Comparison of ENCODE assay signal across 3 cellular contexts in genomic region chr4:104487105-104487504, GRCh38.
TF ChIP-seq lines count a peak whose summit lies in the region.

No MANE protein-coding gene starts in this region.

TF ChIP-seq in SK-N-SH, 30 proteins besides CTCF, POLR2A, EP300 and RAD21 (continued from another document and continues in another):
- TF ChIP-seq, protein P1, sequence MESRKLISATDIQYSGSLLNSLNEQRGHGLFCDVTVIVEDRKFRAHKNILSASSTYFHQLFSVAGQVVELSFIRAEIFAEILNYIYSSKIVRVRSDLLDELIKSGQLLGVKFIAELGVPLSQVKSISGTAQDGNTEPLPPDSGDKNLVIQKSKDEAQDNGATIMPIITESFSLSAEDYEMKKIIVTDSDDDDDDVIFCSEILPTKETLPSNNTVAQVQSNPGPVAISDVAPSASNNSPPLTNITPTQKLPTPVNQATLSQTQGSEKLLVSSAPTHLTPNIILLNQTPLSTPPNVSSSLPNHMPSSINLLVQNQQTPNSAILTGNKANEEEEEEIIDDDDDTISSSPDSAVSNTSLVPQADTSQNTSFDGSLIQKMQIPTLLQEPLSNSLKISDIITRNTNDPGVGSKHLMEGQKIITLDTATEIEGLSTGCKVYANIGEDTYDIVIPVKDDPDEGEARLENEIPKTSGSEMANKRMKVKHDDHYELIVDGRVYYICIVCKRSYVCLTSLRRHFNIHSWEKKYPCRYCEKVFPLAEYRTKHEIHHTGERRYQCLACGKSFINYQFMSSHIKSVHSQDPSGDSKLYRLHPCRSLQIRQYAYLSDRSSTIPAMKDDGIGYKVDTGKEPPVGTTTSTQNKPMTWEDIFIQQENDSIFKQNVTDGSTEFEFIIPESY (IDR thresholded peaks at IDR 0.05; ENCODE audit: borderline replicate concordance, low read depth) = no peak
- TF ChIP-seq JUND (IDR thresholded peaks at IDR 0.05) (no peak), MAX (IDR thresholded peaks at IDR 0.05; ENCODE audit: low read depth) (no peak), GATA2 (CRISPR knock-in tag; IDR thresholded peaks at IDR 0.05) (no peak), YY1 (IDR thresholded peaks at IDR 0.05; ENCODE audit: low read depth) (no peak), RFX5 (IDR thresholded peaks at IDR 0.05; ENCODE audit: low read length) (no peak), ELF1 (IDR thresholded peaks at IDR 0.05) (no peak), SIN3A (IDR thresholded peaks at IDR 0.05; ENCODE audit: borderline replicate concordance, low read depth, low read length) (no peak), IRF3 (IDR thresholded peaks at IDR 0.05; ENCODE audit: low read depth, low read length) (no peak), GABPA (IDR thresholded peaks at IDR 0.05; ENCODE audit: low read depth) (no peak), TEAD4 (IDR thresholded peaks at IDR 0.05; ENCODE audit: borderline replicate concordance, insufficient read depth) (no peak), TCF12 (IDR thresholded peaks at IDR 0.05) (no peak), POLR2AphosphoS5 (IDR thresholded peaks at IDR 0.05; ENCODE audit: low read depth, low read length) (no peak)
- TF ChIP-seq, protein P2, sequence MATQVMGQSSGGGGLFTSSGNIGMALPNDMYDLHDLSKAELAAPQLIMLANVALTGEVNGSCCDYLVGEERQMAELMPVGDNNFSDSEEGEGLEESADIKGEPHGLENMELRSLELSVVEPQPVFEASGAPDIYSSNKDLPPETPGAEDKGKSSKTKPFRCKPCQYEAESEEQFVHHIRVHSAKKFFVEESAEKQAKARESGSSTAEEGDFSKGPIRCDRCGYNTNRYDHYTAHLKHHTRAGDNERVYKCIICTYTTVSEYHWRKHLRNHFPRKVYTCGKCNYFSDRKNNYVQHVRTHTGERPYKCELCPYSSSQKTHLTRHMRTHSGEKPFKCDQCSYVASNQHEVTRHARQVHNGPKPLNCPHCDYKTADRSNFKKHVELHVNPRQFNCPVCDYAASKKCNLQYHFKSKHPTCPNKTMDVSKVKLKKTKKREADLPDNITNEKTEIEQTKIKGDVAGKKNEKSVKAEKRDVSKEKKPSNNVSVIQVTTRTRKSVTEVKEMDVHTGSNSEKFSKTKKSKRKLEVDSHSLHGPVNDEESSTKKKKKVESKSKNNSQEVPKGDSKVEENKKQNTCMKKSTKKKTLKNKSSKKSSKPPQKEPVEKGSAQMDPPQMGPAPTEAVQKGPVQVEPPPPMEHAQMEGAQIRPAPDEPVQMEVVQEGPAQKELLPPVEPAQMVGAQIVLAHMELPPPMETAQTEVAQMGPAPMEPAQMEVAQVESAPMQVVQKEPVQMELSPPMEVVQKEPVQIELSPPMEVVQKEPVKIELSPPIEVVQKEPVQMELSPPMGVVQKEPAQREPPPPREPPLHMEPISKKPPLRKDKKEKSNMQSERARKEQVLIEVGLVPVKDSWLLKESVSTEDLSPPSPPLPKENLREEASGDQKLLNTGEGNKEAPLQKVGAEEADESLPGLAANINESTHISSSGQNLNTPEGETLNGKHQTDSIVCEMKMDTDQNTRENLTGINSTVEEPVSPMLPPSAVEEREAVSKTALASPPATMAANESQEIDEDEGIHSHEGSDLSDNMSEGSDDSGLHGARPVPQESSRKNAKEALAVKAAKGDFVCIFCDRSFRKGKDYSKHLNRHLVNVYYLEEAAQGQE (IDR thresholded peaks at IDR 0.05; ENCODE audit: low read depth, low read length) = no peak

TF ChIP-seq in SK-N-SH treated with all-trans-retinoic acid at 6 μM for 48 hours, 23 proteins besides CTCF, POLR2A, EP300 and RAD21 (continued from another document):
- no peak for TF ChIP-seq PATZ1 (CRISPR knock-in tag; IDR thresholded peaks at IDR 0.05; ENCODE audit: borderline replicate concordance)
- TF ChIP-seq RARB (CRISPR knock-in tag; IDR thresholded peaks at IDR 0.05) = no peak
- no peak for TF ChIP-seq CREB5 (CRISPR knock-in tag; IDR thresholded peaks at IDR 0.05; ENCODE audit: low read depth)
- no peak for TF ChIP-seq ZFP30 (CRISPR knock-in tag; IDR thresholded peaks at IDR 0.05)
- no peak for TF ChIP-seq TOX (CRISPR knock-in tag; IDR thresholded peaks at IDR 0.05; ENCODE audit: borderline replicate concordance)
- no peak for TF ChIP-seq ZNF565 (CRISPR knock-in tag; conservative IDR thresholded peaks at IDR 0.05; ENCODE audit: low read depth)
- TF ChIP-seq, protein P3, sequence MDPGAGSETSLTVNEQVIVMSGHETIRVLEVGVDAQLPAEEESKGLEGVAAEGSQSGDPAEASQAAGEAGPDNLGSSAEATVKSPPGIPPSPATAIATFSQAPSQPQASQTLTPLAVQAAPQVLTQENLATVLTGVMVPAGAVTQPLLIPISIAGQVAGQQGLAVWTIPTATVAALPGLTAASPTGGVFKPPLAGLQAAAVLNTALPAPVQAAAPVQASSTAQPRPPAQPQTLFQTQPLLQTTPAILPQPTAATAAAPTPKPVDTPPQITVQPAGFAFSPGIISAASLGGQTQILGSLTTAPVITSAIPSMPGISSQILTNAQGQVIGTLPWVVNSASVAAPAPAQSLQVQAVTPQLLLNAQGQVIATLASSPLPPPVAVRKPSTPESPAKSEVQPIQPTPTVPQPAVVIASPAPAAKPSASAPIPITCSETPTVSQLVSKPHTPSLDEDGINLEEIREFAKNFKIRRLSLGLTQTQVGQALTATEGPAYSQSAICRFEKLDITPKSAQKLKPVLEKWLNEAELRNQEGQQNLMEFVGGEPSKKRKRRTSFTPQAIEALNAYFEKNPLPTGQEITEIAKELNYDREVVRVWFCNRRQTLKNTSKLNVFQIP (CRISPR knock-in tag; IDR thresholded peaks at IDR 0.05; ENCODE audit: borderline replicate concordance, low read depth) = no peak
- no peak for TF ChIP-seq ZFP3 (CRISPR knock-in tag; IDR thresholded peaks at IDR 0.05)
- no peak for TF ChIP-seq BACH2 (CRISPR knock-in tag; IDR thresholded peaks at IDR 0.05; ENCODE audit: borderline replicate concordance)
- no peak for TF ChIP-seq ESRRG (CRISPR knock-in tag; IDR thresholded peaks at IDR 0.05)
- TF ChIP-seq ISL1 (CRISPR knock-in tag; IDR thresholded peaks at IDR 0.05) = no peak
- no peak for TF ChIP-seq ZC3H10 (CRISPR knock-in tag; IDR thresholded peaks at IDR 0.05)
- no peak for TF ChIP-seq CSDC2 (CRISPR knock-in tag; IDR thresholded peaks at IDR 0.05)
- TF ChIP-seq TCF4 (CRISPR knock-in tag; IDR thresholded peaks at IDR 0.05; ENCODE audit: borderline replicate concordance) = no peak
- TF ChIP-seq PPARA (CRISPR knock-in tag; IDR thresholded peaks at IDR 0.05; ENCODE audit: borderline replicate concordance) = no peak
- no peak for TF ChIP-seq ARNTL (CRISPR knock-in tag; IDR thresholded peaks at IDR 0.05; ENCODE audit: borderline replicate concordance, low read depth)

TF ChIP-seq in HepG2, 621 proteins besides CTCF, POLR2A, EP300 and RAD21 (continued from another document):
- no peak for TF ChIP-seq ZNF407 (CRISPR knock-in tag; IDR thresholded peaks at IDR 0.05; ENCODE audit: not compliant biosample characterization)
- TF ChIP-seq ZNF484 (CRISPR knock-in tag; IDR thresholded peaks at IDR 0.05; ENCODE audit: borderline replicate concordance, low read depth) = no peak
- TF ChIP-seq IRF1 (CRISPR knock-in tag; IDR thresholded peaks at IDR 0.05; ENCODE audit: low read depth) = no peak
